ENCODE assay signal across 14 cellular contexts in genomic region chr11:19829109-19829790, GRCh38.
DNase-seq lines count a peak whose midpoint lies in the region; ATAC-seq and TF ChIP-seq lines count a peak whose summit lies in the region.
"Had no signal": no experiment of that assay in that cellular context is flagged by ENCODE, and none has a peak within 500 bp of the region (broad histone marks: within the 10 kb centered on the region; RNA-seq: fewer than 3 reads in every experiment).

No MANE protein-coding gene starts in this region.

- no peak for DNase-seq in GM23338 (ENCODE audit: low spot score)
- peak; percentile 34 for DNase-seq in NCI-H2196 treated with DMSO at 0.1 percent for 48 hours (lab: John Stamatoyannopoulos, UW; ENCODE audit: unreplicated experiment)
- DNase-seq in epidermal melanocyte (ENCODE audit: insufficient read length, low spot score), result peak; percentile 38
- peak; percentile 27 for DNase-seq in renal cortical epithelial cell (ENCODE audit: low read depth)
- DNase-seq in brain microvascular endothelial cell, result no peak
- DNase-seq in activated T-helper 1 cell treated with anti-CD3 and anti-CD28 coated beads, Interleukin-12 subunit alpha, Interleukin-12 subunit beta, Interleukin-2, Interleukin-4 antibody, amounts not matched to agents 30 ng/mL and 10 ng/mL and 1 ng/mL, durations not matched to agents 14 hours and 24 hours and 36 hours (ENCODE audit: low spot score), result no peak
- DNase-seq in COLO668 (lab: John Stamatoyannopoulos, UW; ENCODE audit: unreplicated experiment), result no peak
- DNase-seq: activated naive CD4-positive, alpha-beta T cell treated with anti-CD3 and anti-CD28 coated beads, Interleukin-2, amount 50 U/mL, for 16 hours; BE2C; KG1; NCI-H1694; stimulated activated naive B cell treated with anti-CD40 and anti-IgM and Interleukin-4, amounts not matched to agents 10 μg/mL and 1 μg/mL and 100 μg/mL, for 72 hours had no signal

- ATAC-seq in GM23338, result peak; percentile 18
- ATAC-seq in GM21367 (IDR thresholded peaks at IDR 0.05; ENCODE audit: unreplicated experiment), result no peak
- ATAC-seq: SK-N-SH treated with all-trans-retinoic acid at 6 μM for 48 hours had no signal

- TF ChIP-seq CTCF in GM23338 (conservative IDR thresholded peaks at IDR 0.05; ENCODE audit: low read depth in 2 of 2) (no peak), brain microvascular endothelial cell (IDR thresholded peaks at IDR 0.05; ENCODE audit: low read depth, low read length, missing control alignments) (no peak)

- peaks cover 77% of the 10 kb centered on the region for H3K79me2 ChIP-seq in GM23338 (replicated peaks; ENCODE audit: insufficient read depth)

- H3K9me2 ChIP-seq in GM23338 (ENCODE audit: insufficient read depth), result no peaks in the 10 kb centered on the region; the same call in 1 of the 2 replicates

- H3K4me3 Mint-ChIP-seq in GM23338, result no peak overlapping the region; the same call in 2 of the 3 replicates
- no peak overlapping the region for H3K4me3 Mint-ChIP-seq in activated T-helper 1 cell treated with anti-CD3 and anti-CD28 coated beads, Interleukin-12 subunit alpha, Interleukin-12 subunit beta, Interleukin-2, Interleukin-4 antibody, amounts not matched to agents 30 ng/mL and 10 ng/mL and 1 ng/mL, durations not matched to agents 14 hours and 24 hours and 36 hours
- H3K4me3 Mint-ChIP-seq: stimulated activated naive B cell treated with anti-CD40 and anti-IgM and Interleukin-4, amounts not matched to agents 10 μg/mL and 1 μg/mL and 100 μg/mL, for 72 hours had no signal

- H3K4me1 Mint-ChIP-seq in GM23338, result peaks cover 62% of the 10 kb centered on the region
- no peaks in the 10 kb centered on the region for H3K4me1 Mint-ChIP-seq in activated T-helper 1 cell treated with anti-CD3 and anti-CD28 coated beads, Interleukin-12 subunit alpha, Interleukin-12 subunit beta, Interleukin-2, Interleukin-4 antibody, amounts not matched to agents 30 ng/mL and 10 ng/mL and 1 ng/mL, durations not matched to agents 14 hours and 24 hours and 36 hours (ENCODE audit: low read depth)
- H3K4me1 Mint-ChIP-seq: stimulated activated naive B cell treated with anti-CD40 and anti-IgM and Interleukin-4, amounts not matched to agents 10 μg/mL and 1 μg/mL and 100 μg/mL, for 72 hours had no signal

- in situ Hi-C loops in brain microvascular endothelial cell (cut with HindIII; ENCODE audit: low pct_ligation_motif_present, low sequenced_read_pairs), result no loop called here

- H4K20me1 ChIP-seq in GM23338 (replicated peaks; ENCODE audit: insufficient read depth), result 0 out of 2 replicates have a peak, but pooled peaks cover 3% of the 10 kb centered on the region

- peaks cover 3% of the 10 kb centered on the region; the same call in 2 of the 3 replicates for H3K9me3 Mint-ChIP-seq in GM23338
- no peaks in the 10 kb centered on the region for H3K9me3 Mint-ChIP-seq in activated T-helper 1 cell treated with anti-CD3 and anti-CD28 coated beads, Interleukin-12 subunit alpha, Interleukin-12 subunit beta, Interleukin-2, Interleukin-4 antibody, amounts not matched to agents 30 ng/mL and 10 ng/mL and 1 ng/mL, durations not matched to agents 14 hours and 24 hours and 36 hours

- peaks cover 4% of the 10 kb centered on the region; the same call in 1 of the 2 replicates for H3F3A ChIP-seq in GM23338 (replicated peaks; ENCODE audit: low read depth)

- peak overlapping the region; percentile 61 for H3K27ac Mint-ChIP-seq in GM23338
- H3K27ac Mint-ChIP-seq in activated T-helper 1 cell treated with anti-CD3 and anti-CD28 coated beads, Interleukin-12 subunit alpha, Interleukin-12 subunit beta, Interleukin-2, Interleukin-4 antibody, amounts not matched to agents 30 ng/mL and 10 ng/mL and 1 ng/mL, durations not matched to agents 14 hours and 24 hours and 36 hours, result no peak overlapping the region
- H3K27ac Mint-ChIP-seq: stimulated activated naive B cell treated with anti-CD40 and anti-IgM and Interleukin-4, amounts not matched to agents 10 μg/mL and 1 μg/mL and 100 μg/mL, for 72 hours had no signal

- H3K27me3 ChIP-seq in GM23338 (ENCODE audit: insufficient read depth) (no peaks in the 10 kb centered on the region), brain microvascular endothelial cell (replicated peaks) (no peaks in the 10 kb centered on the region)
- H3K27me3 ChIP-seq: BE2C had no signal

- peak overlapping the region; percentile 83 for H3K27ac ChIP-seq in GM23338 (ENCODE audit: low read depth)
- H3K27ac ChIP-seq in brain microvascular endothelial cell, result no peak overlapping the region

- H3K36me3 ChIP-seq in GM23338 (ENCODE audit: insufficient read depth) (peaks cover 11% of the 10 kb centered on the region; the same call in 1 of the 2 replicates), brain microvascular endothelial cell (replicated peaks) (peaks cover 6% of the 10 kb centered on the region)
- H3K36me3 ChIP-seq: BE2C had no signal

- intact Hi-C loops in activated T-helper 1 cell treated with anti-CD3 and anti-CD28 coated beads, Interleukin-12 subunit alpha, Interleukin-12 subunit beta, Interleukin-2, Interleukin-4 antibody, amounts not matched to agents 30 ng/mL and 10 ng/mL and 1 ng/mL, durations not matched to agents 14 hours and 24 hours and 36 hours (cut with micrococcal nuclease), result no loop called here

- no peak overlapping the region for H3K4me3 ChIP-seq in GM23338
- H3K4me3 ChIP-seq in brain microvascular endothelial cell (ENCODE audit: low read depth, low read length), result no peak overlapping the region

- H3K4me2 ChIP-seq in GM23338, result peak overlapping the region; percentile 38

- peaks cover 30% of the 10 kb centered on the region for H3K36me3 Mint-ChIP-seq in GM23338 (ENCODE audit: low read depth)
- no peaks in the 10 kb centered on the region for H3K36me3 Mint-ChIP-seq in activated T-helper 1 cell treated with anti-CD3 and anti-CD28 coated beads, Interleukin-12 subunit alpha, Interleukin-12 subunit beta, Interleukin-2, Interleukin-4 antibody, amounts not matched to agents 30 ng/mL and 10 ng/mL and 1 ng/mL, durations not matched to agents 14 hours and 24 hours and 36 hours (ENCODE audit: low read depth)

- peaks cover 57% of the 10 kb centered on the region for H3K4me1 ChIP-seq in GM23338 (ENCODE audit: insufficient read depth)
- H3K4me1 ChIP-seq: BE2C had no signal

- no peaks in the 10 kb centered on the region for H3K27me3 Mint-ChIP-seq in GM23338 (ENCODE audit: insufficient read depth, low read depth, poor library complexity)
- H3K27me3 Mint-ChIP-seq in activated T-helper 1 cell treated with anti-CD3 and anti-CD28 coated beads, Interleukin-12 subunit alpha, Interleukin-12 subunit beta, Interleukin-2, Interleukin-4 antibody, amounts not matched to agents 30 ng/mL and 10 ng/mL and 1 ng/mL, durations not matched to agents 14 hours and 24 hours and 36 hours (ENCODE audit: insufficient read depth), result peaks cover 5% of the 10 kb centered on the region
- H3K27me3 Mint-ChIP-seq: stimulated activated naive B cell treated with anti-CD40 and anti-IgM and Interleukin-4, amounts not matched to agents 10 μg/mL and 1 μg/mL and 100 μg/mL, for 72 hours had no signal

- no peak overlapping the region for H2AFZ ChIP-seq in GM23338

TF ChIP-seq in GM23338, 12 proteins besides CTCF, POLR2A, EP300 and RAD21 (continues in another document):
- TF ChIP-seq EZH2phosphoT487 (IDR thresholded peaks at IDR 0.05; ENCODE audit: unreplicated experiment) (no peak), STAT1 (IDR thresholded peaks at IDR 0.05; ENCODE audit: unreplicated experiment) (no peak)

Comparison
In these comparisons a context has a peak if more than half of its experiments do, and no peak if none do; other contexts are left out.
1. DNase-seq: peak in NCI-H2196 treated with DMSO at 0.1 percent for 48 hours (single experiment), epidermal melanocyte (single experiment) and renal cortical epithelial cell (single experiment); none in GM23338 (single experiment), brain microvascular endothelial cell (single experiment), activated T-helper 1 cell treated with anti-CD3 and anti-CD28 coated beads, Interleukin-12 subunit alpha, Interleukin-12 subunit beta, Interleukin-2, Interleukin-4 antibody, amounts not matched to agents 30 ng/mL and 10 ng/mL and 1 ng/mL, durations not matched to agents 14 hours and 24 hours and 36 hours (single experiment) and COLO668 (single experiment).